In genomic region chr17:8153550-8153956, GRCh38 we compare ENCODE assay signal across 8 cellular contexts. TPM values are rescaled to one million over a fixed set of nuclear protein-coding genes. Genes with fewer than 3 reads are reported as not detected.
DNase-seq lines count a peak whose midpoint lies in the region; ATAC-seq and TF ChIP-seq lines count a peak whose summit lies in the region.

No MANE protein-coding gene starts in this region.

- ATAC-seq in GM18868 (IDR thresholded peaks at IDR 0.05; ENCODE audit: unreplicated experiment): no peak
- ATAC-seq in GM21515 (IDR thresholded peaks at IDR 0.05; ENCODE audit: unreplicated experiment): no peak

- no peaks in the 10 kb centered on the region for H3K9me3 ChIP-seq in ascending aorta
- no peaks in the 10 kb centered on the region for H3K9me3 ChIP-seq in right atrium auricular region

- H3K4me1 ChIP-seq in ascending aorta: peaks cover 15 to 53% of the 10 kb centered on the region in 2 donors
- H3K4me1 ChIP-seq in right atrium auricular region: peaks cover 0 to 46% of the 10 kb centered on the region in 2 donors

- no peaks in the 10 kb centered on the region for H3K27me3 ChIP-seq in ascending aorta
- no peaks in the 10 kb centered on the region for H3K27me3 ChIP-seq in right atrium auricular region

- H3K27ac ChIP-seq in ascending aorta (peak overlapping the region; percentile 99), right atrium auricular region (peak overlapping the region; percentile 100)

- DNase-seq in GM03348 (ENCODE audit: low spot score) (peak; percentile 83), NCI-H82 treated with DMSO at 0.1 percent for 48 hours (lab: John Stamatoyannopoulos, UW; ENCODE audit: unreplicated experiment) (peak; percentile 60), ascending aorta (ENCODE audit: low spot score in 2 of 2) (peak; percentile 74 to 94), right atrium auricular region (ENCODE audit: low spot score) (peak; percentile 94), pulmonary artery endothelial cell (ENCODE audit: low read depth, low spot score) (peak; percentile 93), NCI-H524 treated with DMSO at 0.1 percent for 48 hours (lab: John Stamatoyannopoulos, UW) (no peak)

- H3K4me3 ChIP-seq in ascending aorta: peak overlapping the region; percentile 80 to 90
- H3K4me3 ChIP-seq in right atrium auricular region: peak overlapping the region; percentile 46 to 83

- TF ChIP-seq CTCF in ascending aorta (IDR thresholded peaks at IDR 0.05) (no peak), right atrium auricular region (IDR thresholded peaks at IDR 0.05) (no peak)

- intact Hi-C loops in ascending aorta (cut with DNase I): no loop called here

- peaks cover 37% of the 10 kb centered on the region in 2 donors for H3K36me3 ChIP-seq in ascending aorta
- H3K36me3 ChIP-seq in right atrium auricular region: peaks cover 39% of the 10 kb centered on the region

RNA-seq across cellular contexts. Expression of gene PER1, which starts 1.3 kb away (rescaled TPM):
- 178 TPM for total RNA-seq in ascending aorta
- total RNA-seq in right atrium auricular region: 10 to 100 TPM; 59.4 to 75.0 TPM
- 8.0 and 11.3 TPM in 2 replicates for total RNA-seq in pulmonary artery endothelial cell

RNA-seq across cellular contexts. Expression of gene VAMP2, which starts 9.2 kb away (rescaled TPM):
- total RNA-seq in ascending aorta: 28.3 TPM
- 10 to 100 TPM; 27.4 to 39.7 TPM for total RNA-seq in right atrium auricular region
- total RNA-seq in pulmonary artery endothelial cell: 3.9 and 4.0 TPM in 2 replicates

RNA-seq across cellular contexts. Expression of gene TMEM107, which starts 22.6 kb away (rescaled TPM):
- 1.6 TPM for total RNA-seq in ascending aorta
- 10 to 100 TPM in 1 of 2 donors, 1 to 10 TPM in 1; 7.3 to 11.0 TPM for total RNA-seq in right atrium auricular region
- total RNA-seq in pulmonary artery endothelial cell: 15.8 and 33.2 TPM in 2 replicates

RNA-seq across cellular contexts. Expression of gene HES7, which starts 29.6 kb away (rescaled TPM):
- total RNA-seq in ascending aorta: not detected
- not detected for total RNA-seq in right atrium auricular region
- total RNA-seq in pulmonary artery endothelial cell: 0.14 and 0.40 TPM in 2 replicates

RNA-seq across cellular contexts. Expression of gene ALOXE3, which starts 35.2 kb away (rescaled TPM):
- total RNA-seq in ascending aorta (not detected), right atrium auricular region (under 1 TPM in 1 of 2 donors, not detected in 1; 0.20 TPM), pulmonary artery endothelial cell (not detected in 2 replicates)
